ENCODE assay signal across 1 cellular context in genomic region chr6:356828-357251, GRCh38.
TF ChIP-seq lines count a peak whose summit lies in the region.

No MANE protein-coding gene starts in this region.

TF ChIP-seq in GM12878, 131 proteins besides CTCF, POLR2A, EP300 and RAD21 (continued from another document):
- TF ChIP-seq KAT2A (conservative IDR thresholded peaks at IDR 0.05; ENCODE audit: control insufficient read depth, low read depth, low read length) (no peak), GATAD2B (conservative IDR thresholded peaks at IDR 0.05; ENCODE audit: low read depth) (no peak), POU2F2 (IDR thresholded peaks at IDR 0.05; ENCODE audit: borderline replicate concordance, low read depth, low read length) (peak; percentile 8; the same call in 1 of the 3 replicates), ATF3 (IDR thresholded peaks at IDR 0.05; ENCODE audit: borderline replicate concordance, extremely low read depth, low read depth, low read length) (no peak), NRF1 (conservative IDR thresholded peaks at IDR 0.05; ENCODE audit: low read depth, low read length) (no peak), SUZ12 (IDR thresholded peaks at IDR 0.05; ENCODE audit: unreplicated experiment) (no peak), ZNF274 (IDR thresholded peaks at IDR 0.05; ENCODE audit: insufficient read depth, insufficient read length) (no peak), KLF5 (IDR thresholded peaks at IDR 0.05; ENCODE audit: partially characterized antibody) (no peak), ZNF622 (IDR thresholded peaks at IDR 0.05) (no peak), ZNF207 (IDR thresholded peaks at IDR 0.05; ENCODE audit: borderline replicate concordance) (no peak), MYC (IDR thresholded peaks at IDR 0.05; ENCODE audit: insufficient read depth, insufficient read length, insufficient replicate concordance, low read length, severe bottlenecking) (no peak), NKRF (conservative IDR thresholded peaks at IDR 0.05) (no peak), NFXL1 (IDR thresholded peaks at IDR 0.05; ENCODE audit: borderline replicate concordance) (no peak), NR2F1 (conservative IDR thresholded peaks at IDR 0.05) (no peak), KDM1A (IDR thresholded peaks at IDR 0.05; ENCODE audit: borderline replicate concordance) (no peak), IKZF2 (IDR thresholded peaks at IDR 0.05) (peak in 1 of 2 experiments; percentile 58; a peak in 2 of 4 replicates), RAD51 (IDR thresholded peaks at IDR 0.05) (peak; percentile 70), MYB (IDR thresholded peaks at IDR 0.05; ENCODE audit: borderline replicate concordance, low read depth, low read length) (no peak), NR2C1 (IDR thresholded peaks at IDR 0.05) (no peak), SREBF2 (IDR thresholded peaks at IDR 0.05; ENCODE audit: low read length) (no peak), TCF7 (IDR thresholded peaks at IDR 0.05; ENCODE audit: borderline replicate concordance) (no peak), SREBF1 (IDR thresholded peaks at IDR 0.05; ENCODE audit: low read length) (no peak), PRDM15 (CRISPR knock-in tag; IDR thresholded peaks at IDR 0.05) (no peak), CEBPZ (IDR thresholded peaks at IDR 0.05; ENCODE audit: low read depth, low read length) (no peak), TCF12 (IDR thresholded peaks at IDR 0.05; ENCODE audit: low read depth, low read length) (no peak)
- TF ChIP-seq, protein P1, sequence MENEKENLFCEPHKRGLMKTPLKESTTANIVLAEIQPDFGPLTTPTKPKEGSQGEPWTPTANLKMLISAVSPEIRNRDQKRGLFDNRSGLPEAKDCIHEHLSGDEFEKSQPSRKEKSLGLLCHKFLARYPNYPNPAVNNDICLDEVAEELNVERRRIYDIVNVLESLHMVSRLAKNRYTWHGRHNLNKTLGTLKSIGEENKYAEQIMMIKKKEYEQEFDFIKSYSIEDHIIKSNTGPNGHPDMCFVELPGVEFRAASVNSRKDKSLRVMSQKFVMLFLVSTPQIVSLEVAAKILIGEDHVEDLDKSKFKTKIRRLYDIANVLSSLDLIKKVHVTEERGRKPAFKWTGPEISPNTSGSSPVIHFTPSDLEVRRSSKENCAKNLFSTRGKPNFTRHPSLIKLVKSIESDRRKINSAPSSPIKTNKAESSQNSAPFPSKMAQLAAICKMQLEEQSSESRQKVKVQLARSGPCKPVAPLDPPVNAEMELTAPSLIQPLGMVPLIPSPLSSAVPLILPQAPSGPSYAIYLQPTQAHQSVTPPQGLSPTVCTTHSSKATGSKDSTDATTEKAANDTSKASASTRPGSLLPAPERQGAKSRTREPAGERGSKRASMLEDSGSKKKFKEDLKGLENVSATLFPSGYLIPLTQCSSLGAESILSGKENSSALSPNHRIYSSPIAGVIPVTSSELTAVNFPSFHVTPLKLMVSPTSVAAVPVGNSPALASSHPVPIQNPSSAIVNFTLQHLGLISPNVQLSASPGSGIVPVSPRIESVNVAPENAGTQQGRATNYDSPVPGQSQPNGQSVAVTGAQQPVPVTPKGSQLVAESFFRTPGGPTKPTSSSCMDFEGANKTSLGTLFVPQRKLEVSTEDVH (IDR thresholded peaks at IDR 0.05; ENCODE audit: low read depth, partially characterized antibody), result no peak
- TF ChIP-seq, protein P2, sequence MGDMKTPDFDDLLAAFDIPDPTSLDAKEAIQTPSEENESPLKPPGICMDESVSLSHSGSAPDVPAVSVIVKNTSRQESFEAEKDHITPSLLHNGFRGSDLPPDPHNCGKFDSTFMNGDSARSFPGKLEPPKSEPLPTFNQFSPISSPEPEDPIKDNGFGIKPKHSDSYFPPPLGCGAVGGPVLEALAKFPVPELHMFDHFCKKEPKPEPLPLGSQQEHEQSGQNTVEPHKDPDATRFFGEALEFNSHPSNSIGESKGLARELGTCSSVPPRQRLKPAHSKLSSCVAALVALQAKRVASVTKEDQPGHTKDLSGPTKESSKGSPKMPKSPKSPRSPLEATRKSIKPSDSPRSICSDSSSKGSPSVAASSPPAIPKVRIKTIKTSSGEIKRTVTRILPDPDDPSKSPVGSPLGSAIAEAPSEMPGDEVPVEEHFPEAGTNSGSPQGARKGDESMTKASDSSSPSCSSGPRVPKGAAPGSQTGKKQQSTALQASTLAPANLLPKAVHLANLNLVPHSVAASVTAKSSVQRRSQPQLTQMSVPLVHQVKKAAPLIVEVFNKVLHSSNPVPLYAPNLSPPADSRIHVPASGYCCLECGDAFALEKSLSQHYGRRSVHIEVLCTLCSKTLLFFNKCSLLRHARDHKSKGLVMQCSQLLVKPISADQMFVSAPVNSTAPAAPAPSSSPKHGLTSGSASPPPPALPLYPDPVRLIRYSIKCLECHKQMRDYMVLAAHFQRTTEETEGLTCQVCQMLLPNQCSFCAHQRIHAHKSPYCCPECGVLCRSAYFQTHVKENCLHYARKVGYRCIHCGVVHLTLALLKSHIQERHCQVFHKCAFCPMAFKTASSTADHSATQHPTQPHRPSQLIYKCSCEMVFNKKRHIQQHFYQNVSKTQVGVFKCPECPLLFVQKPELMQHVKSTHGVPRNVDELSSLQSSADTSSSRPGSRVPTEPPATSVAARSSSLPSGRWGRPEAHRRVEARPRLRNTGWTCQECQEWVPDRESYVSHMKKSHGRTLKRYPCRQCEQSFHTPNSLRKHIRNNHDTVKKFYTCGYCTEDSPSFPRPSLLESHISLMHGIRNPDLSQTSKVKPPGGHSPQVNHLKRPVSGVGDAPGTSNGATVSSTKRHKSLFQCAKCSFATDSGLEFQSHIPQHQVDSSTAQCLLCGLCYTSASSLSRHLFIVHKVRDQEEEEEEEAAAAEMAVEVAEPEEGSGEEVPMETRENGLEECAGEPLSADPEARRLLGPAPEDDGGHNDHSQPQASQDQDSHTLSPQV (IDR thresholded peaks at IDR 0.05), result no peak
- TF ChIP-seq, protein P3, sequence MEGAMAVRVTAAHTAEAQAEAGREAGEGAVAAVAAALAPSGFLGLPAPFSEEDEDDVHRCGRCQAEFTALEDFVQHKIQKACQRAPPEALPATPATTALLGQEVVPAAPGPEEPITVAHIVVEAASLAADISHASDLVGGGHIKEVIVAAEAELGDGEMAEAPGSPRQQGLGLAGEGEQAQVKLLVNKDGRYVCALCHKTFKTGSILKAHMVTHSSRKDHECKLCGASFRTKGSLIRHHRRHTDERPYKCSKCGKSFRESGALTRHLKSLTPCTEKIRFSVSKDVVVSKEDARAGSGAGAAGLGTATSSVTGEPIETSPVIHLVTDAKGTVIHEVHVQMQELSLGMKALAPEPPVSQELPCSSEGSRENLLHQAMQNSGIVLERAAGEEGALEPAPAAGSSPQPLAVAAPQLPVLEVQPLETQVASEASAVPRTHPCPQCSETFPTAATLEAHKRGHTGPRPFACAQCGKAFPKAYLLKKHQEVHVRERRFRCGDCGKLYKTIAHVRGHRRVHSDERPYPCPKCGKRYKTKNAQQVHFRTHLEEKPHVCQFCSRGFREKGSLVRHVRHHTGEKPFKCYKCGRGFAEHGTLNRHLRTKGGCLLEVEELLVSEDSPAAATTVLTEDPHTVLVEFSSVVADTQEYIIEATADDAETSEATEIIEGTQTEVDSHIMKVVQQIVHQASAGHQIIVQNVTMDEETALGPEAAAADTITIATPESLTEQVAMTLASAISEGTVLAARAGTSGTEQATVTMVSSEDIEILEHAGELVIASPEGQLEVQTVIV (IDR thresholded peaks at IDR 0.05; ENCODE audit: borderline replicate concordance, partially characterized antibody), result no peak
